ENCODE assay signal across 8 cellular contexts in genomic region chr10:35335133-35335532, GRCh38. TPM values are rescaled to one million over a fixed set of nuclear protein-coding genes. Genes with fewer than 3 reads are reported as not detected.
A peak's percentile ranks its signal among the peaks of the same experiment; 100 is the strongest.
DNase-seq lines count a peak whose midpoint lies in the region; ATAC-seq and TF ChIP-seq lines count a peak whose summit lies in the region.

No MANE protein-coding gene starts in this region.

- H3K27me3 Mint-ChIP-seq in activated naive CD4-positive, alpha-beta T cell treated with anti-CD3 and anti-CD28 coated beads, Interleukin-2, amount 50 U/mL, for 24 hours, result no peaks in the 10 kb centered on the region
- no peaks in the 10 kb centered on the region for H3K27me3 Mint-ChIP-seq in type B pancreatic cell

- TF ChIP-seq POLR2A in right lobe of liver (IDR thresholded peaks at IDR 0.05), result no peak

- H3K27ac ChIP-seq in right lobe of liver, result no peak overlapping the region

- TF ChIP-seq CTCF in right lobe of liver (IDR thresholded peaks at IDR 0.05) (no peak), type B pancreatic cell (conservative IDR thresholded peaks at IDR 0.05) (no peak)

- H3K27ac Mint-ChIP-seq in activated naive CD4-positive, alpha-beta T cell treated with anti-CD3 and anti-CD28 coated beads, Interleukin-2, amount 50 U/mL, for 24 hours, result peak overlapping the region; percentile 92
- H3K27ac Mint-ChIP-seq in type B pancreatic cell, result peak overlapping the region; percentile 87

- H3K36me3 ChIP-seq in adipocyte (ENCODE audit: control insufficient read depth, insufficient read depth, low read length, severe bottlenecking) (no peaks in the 10 kb centered on the region), right lobe of liver (no peaks in the 10 kb centered on the region)

- peak overlapping the region; percentile 88 for H3K4me3 ChIP-seq in adipocyte (ENCODE audit: low read length)
- peak overlapping the region; percentile 83 to 93 (median 89) for H3K4me3 ChIP-seq in right lobe of liver

- H3K9me3 ChIP-seq in adipocyte (ENCODE audit: control insufficient read depth, low read length) (no peaks in the 10 kb centered on the region), right lobe of liver (no peaks in the 10 kb centered on the region)

- H3K9ac ChIP-seq in adipocyte (ENCODE audit: low read length), result peak overlapping the region; percentile 94

- WGBS in right lobe of liver (ENCODE audit: insufficient coverage, low coverage, low lambda C conversion rate, missing lambda C conversion rate), result 20% methylated on average over 7 of the region's 7 CpGs

- peaks cover 7% of the 10 kb centered on the region for H3K36me3 Mint-ChIP-seq in activated naive CD4-positive, alpha-beta T cell treated with anti-CD3 and anti-CD28 coated beads, Interleukin-2, amount 50 U/mL, for 24 hours
- peaks cover 9% of the 10 kb centered on the region for H3K36me3 Mint-ChIP-seq in type B pancreatic cell

- H3K27me3 ChIP-seq in adipocyte (replicated peaks; ENCODE audit: control insufficient read depth, insufficient read depth, low read length) (no peaks in the 10 kb centered on the region), right lobe of liver (no peaks in the 10 kb centered on the region)

- no peaks in the 10 kb centered on the region for H3K9me3 Mint-ChIP-seq in activated naive CD4-positive, alpha-beta T cell treated with anti-CD3 and anti-CD28 coated beads, Interleukin-2, amount 50 U/mL, for 24 hours
- no peaks in the 10 kb centered on the region for H3K9me3 Mint-ChIP-seq in type B pancreatic cell

- intact Hi-C loops in right lobe of liver (cut with DNase I), result loop anchor here in 1 of 2 donors (10.0 kb wide), 1 partner anchor 230 kb away; no protein-coding TSS in a partner anchor

- no peak for ATAC-seq in right lobe of liver
- ATAC-seq in HG02981 (IDR thresholded peaks at IDR 0.05; ENCODE audit: unreplicated experiment), result no peak

- peak overlapping the region; percentile 94 for H3K4me3 Mint-ChIP-seq in activated naive CD4-positive, alpha-beta T cell treated with anti-CD3 and anti-CD28 coated beads, Interleukin-2, amount 50 U/mL, for 24 hours
- peak overlapping the region; percentile 93 for H3K4me3 Mint-ChIP-seq in type B pancreatic cell

- H3K4me1 Mint-ChIP-seq in activated naive CD4-positive, alpha-beta T cell treated with anti-CD3 and anti-CD28 coated beads, Interleukin-2, amount 50 U/mL, for 24 hours, result peaks cover 69% of the 10 kb centered on the region
- peaks cover 53% of the 10 kb centered on the region for H3K4me1 Mint-ChIP-seq in type B pancreatic cell (ENCODE audit: unreplicated experiment)

- H3K4me1 ChIP-seq in adipocyte (ENCODE audit: control insufficient read depth, insufficient read depth, low read length) (peaks cover 51% of the 10 kb centered on the region), right lobe of liver (peaks cover 0 to 39% (median 16%) of the 10 kb centered on the region in 4 donors)

- no peak for DNase-seq in activated naive CD4-positive, alpha-beta T cell treated with anti-CD3 and anti-CD28 coated beads, Interleukin-2, amount 50 U/mL, for 16 hours
- DNase-seq in adipocyte (ENCODE audit: low read depth) (no peak), right lobe of liver (no peak), type B pancreatic cell (ENCODE audit: extremely low spot score, unreplicated experiment) (no peak), NCI-H2171 (lab: John Stamatoyannopoulos, UW) (no peak), anterior cingulate cortex (lab: John Stamatoyannopoulos, UW) (no peak)

RNA-seq across cellular contexts. Expression of gene CCNY, which starts 1.2 kb away (rescaled TPM):
- total RNA-seq in right lobe of liver, result 10 to 100 TPM; 22.4 to 49.2 (median 41.4) TPM
- 74.6 and 81.6 TPM in 2 replicates for total RNA-seq in type B pancreatic cell (ENCODE audit: low replicate concordance)
